ENCODE assay signal across 12 cellular contexts in the genomic region with DNA sequence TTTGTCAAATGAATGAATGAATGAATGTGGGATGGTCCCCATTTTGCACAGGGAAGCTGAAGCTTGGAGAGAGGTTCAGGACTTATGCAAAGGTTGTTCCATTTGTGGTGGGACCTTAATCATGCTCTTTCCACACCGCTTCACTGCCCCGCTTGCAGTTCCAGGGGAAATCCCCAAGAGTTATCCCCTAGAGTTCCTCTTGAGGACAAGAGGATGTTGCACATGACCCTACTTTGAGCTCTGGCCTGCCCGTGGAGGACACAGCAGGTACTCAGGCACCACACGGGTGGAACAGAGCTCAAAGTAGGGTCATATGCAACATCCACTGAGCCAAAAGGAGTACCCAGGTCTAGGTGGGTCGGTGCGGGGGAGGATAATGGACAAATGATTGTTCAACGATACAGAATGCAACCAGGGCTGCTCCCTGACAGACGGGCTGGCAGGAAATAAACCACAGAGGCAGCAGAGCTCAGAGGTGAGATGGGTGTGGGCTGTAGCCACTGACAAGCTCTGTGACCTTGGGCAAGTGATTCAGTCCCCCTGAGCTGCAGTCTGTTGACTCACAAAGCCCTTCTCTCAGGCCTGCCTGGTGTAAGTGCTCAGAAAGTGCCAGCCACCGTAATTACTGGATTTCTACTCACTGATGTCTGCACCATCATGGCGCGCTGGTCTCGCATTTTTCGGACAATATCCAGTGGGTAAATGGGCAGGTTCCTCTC.
A peak's percentile ranks its signal among the peaks of the same experiment; 100 is the strongest.
DNase-seq lines count a peak whose midpoint lies in the region; ATAC-seq lines count a peak whose summit lies in the region.
"Had no signal": no experiment of that assay in that cellular context is flagged by ENCODE, and none has a peak within 500 bp of the region (broad histone marks: within the 10 kb centered on the region; RNA-seq: fewer than 3 reads in every experiment).

No MANE protein-coding gene starts in this region.

- no peak overlapping the region for H3K27ac Mint-ChIP-seq in memory B cell

- H3K27me3 Mint-ChIP-seq in memory B cell, result peaks cover 25% of the 10 kb centered on the region

- peaks cover 6% of the 10 kb centered on the region for H3K4me1 Mint-ChIP-seq in memory B cell

- ATAC-seq in GM18519 (IDR thresholded peaks at IDR 0.05; ENCODE audit: low FRiP score, unreplicated experiment) (peak; percentile 65), GM21723 (IDR thresholded peaks at IDR 0.05; ENCODE audit: unreplicated experiment) (peak; percentile 75), HG03575 (IDR thresholded peaks at IDR 0.05; ENCODE audit: extremely low read depth, insufficient number of reproducible peaks, low FRiP score, unreplicated experiment) (peak; percentile 46), memory B cell (ENCODE audit: low read depth) (peak; percentile 77)
- ATAC-seq: K562 had no signal

- DNase-seq in memory B cell (ENCODE audit: low spot score in 2 of 2) (no peak), NCI-H1694 treated with DMSO at 0.1 percent for 48 hours (lab: John Stamatoyannopoulos, UW) (no peak), NCI-H510A treated with DMSO at 0.1 percent for 48 hours (lab: John Stamatoyannopoulos, UW) (no peak), GOT3 (lab: John Stamatoyannopoulos, UW) (no peak)
- no peak for DNase-seq in stimulated activated CD4-positive, alpha-beta T cell treated with anti-CD3 and anti-CD28 coated beads, Interleukin-4, amount 100 ng/mL, for 4 hours
- DNase-seq: activated T-cell treated with anti-CD3 and anti-CD28 coated beads, Interleukin-2, amount 50 U/mL, for 1 hour; effector CD8-positive, alpha-beta T cell; RPMI8226 had no signal

- H3K9me3 Mint-ChIP-seq in memory B cell, result no peaks in the 10 kb centered on the region

- H3K4me3 Mint-ChIP-seq in memory B cell, result no peak overlapping the region

- H3K36me3 Mint-ChIP-seq in memory B cell, result no peaks in the 10 kb centered on the region
